In the genomic region with DNA sequence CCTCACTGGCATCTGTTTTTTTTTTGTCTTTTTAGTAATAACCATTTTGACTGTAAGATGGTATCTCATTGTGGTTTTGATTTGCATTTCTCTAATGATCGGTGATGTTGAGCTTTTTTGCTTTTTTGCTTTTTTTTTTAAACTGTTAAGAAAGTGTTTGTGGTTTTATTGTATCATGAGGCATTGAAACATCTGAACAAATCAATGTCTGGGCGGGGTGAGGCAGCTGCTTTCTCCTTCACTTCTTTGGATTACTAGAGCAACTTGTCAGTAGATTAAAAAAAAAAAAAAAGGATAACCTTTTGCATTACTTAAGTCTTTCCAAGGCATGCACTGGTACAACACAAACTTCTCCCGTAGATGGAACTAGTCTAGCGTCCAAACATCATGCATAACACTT, we compare ENCODE assay signal across 22 cellular contexts.
"Had no signal": no experiment of that assay in that cellular context is flagged by ENCODE, and none has a peak within 500 bp of the region (broad histone marks: within the 10 kb centered on the region; RNA-seq: fewer than 3 reads in every experiment).

No MANE protein-coding gene starts in this region.

- H3K4me2 ChIP-seq: SK-N-SH had no signal

- DNase-seq: Kasumi-1, KG1, MM.1S, NCI-H1092 treated with DMSO at 0.1 percent for 48 hours, NCI-H1436, NCI-H187, NCI-H2029, NCI-H2081 treated with DMSO at 0.1 percent for 48 hours, NCI-H2171, NCI-H226, NCI-H446, NCI-H510A, NCI-H524 treated with DMSO at 0.1 percent for 48 hours, NCI-H69, NCI-H774, PC-3, SHP77, SK-N-SH, SW 1271, T-cell had no signal

- H3K9ac ChIP-seq: SK-N-SH had no signal

- H3K9me2 ChIP-seq: SK-N-SH had no signal

- ATAC-seq: Panc1, PC-3, T-cell had no signal

- H3K9me3 ChIP-seq: SK-N-SH had no signal

- H3K27ac ChIP-seq: RWPE1 had no signal
